Comparison of ENCODE assay signal across 16 cellular contexts in genomic region chr14:74585406-74586335, GRCh38. TPM values are rescaled to one million over a fixed set of nuclear protein-coding genes. Genes with fewer than 3 reads are reported as not detected.
A peak's percentile ranks its signal among the peaks of the same experiment; 100 is the strongest.
DNase-seq lines count a peak whose midpoint lies in the region; ATAC-seq and TF ChIP-seq lines count a peak whose summit lies in the region.
"Had no signal": no experiment of that assay in that cellular context is flagged by ENCODE, and none has a peak within 500 bp of the region (broad histone marks: within the 10 kb centered on the region; RNA-seq: fewer than 3 reads in every experiment).

No MANE protein-coding gene starts in this region.

- peaks cover 6% of the 10 kb centered on the region for H3K27me3 Mint-ChIP-seq in neural progenitor cell (ENCODE audit: insufficient read depth, low read depth)

- no peaks in the 10 kb centered on the region for H3F3A ChIP-seq in neural progenitor cell (ENCODE audit: low read depth)

- TF ChIP-seq CTCF in IMR-90 (conservative IDR thresholded peaks at IDR 0.05; ENCODE audit: low read depth, low read length) (no peak), mammary epithelial cell (conservative IDR thresholded peaks at IDR 0.05 in 1 of 2, IDR thresholded peaks at IDR 0.05 in 1 of 2; ENCODE audit: extremely low read depth in 1 of 2, insufficient read depth in 1 of 2, low read depth in 1 of 2, low read length in 2 of 2) (no peak), vagina (IDR thresholded peaks at IDR 0.05) (no peak), neural progenitor cell (IDR thresholded peaks at IDR 0.05) (no peak)

- H3K4me3 Mint-ChIP-seq in neural progenitor cell = no peak overlapping the region

- H3K4me3 ChIP-seq in IMR-90 (ENCODE audit: insufficient read depth, low read depth, low read length) (no peak overlapping the region), mammary epithelial cell (replicated peaks in 1 of 3; ENCODE audit: insufficient read depth in 1 of 3, low read depth in 2 of 3, low read length in 3 of 3) (no peak overlapping the region), neuronal stem cell (ENCODE audit: low read length in 2 of 2) (no peak overlapping the region), vagina (no peak overlapping the region), neural progenitor cell (no peak overlapping the region)
- H3K4me3 ChIP-seq: BLaER1 had no signal

- no peak overlapping the region for H3K9ac ChIP-seq in IMR-90 (ENCODE audit: low read depth, low read length)
- no peak overlapping the region for H3K9ac ChIP-seq in mammary epithelial cell (ENCODE audit: insufficient read depth, low read length)
- no peak overlapping the region for H3K9ac ChIP-seq in neuronal stem cell (ENCODE audit: low read depth, low read length, poor library complexity)
- H3K9ac ChIP-seq in neural progenitor cell = no peak overlapping the region
- H3K9ac ChIP-seq: BLaER1, KMS-11 had no signal

- no peak overlapping the region for H3K56ac ChIP-seq in IMR-90 (ENCODE audit: extremely low read depth, insufficient read depth, low read length)

- no peak overlapping the region for H2BK5ac ChIP-seq in IMR-90 (ENCODE audit: low read depth, low read length, poor library complexity, severe bottlenecking)
- H2BK5ac ChIP-seq in neuronal stem cell (ENCODE audit: low read length) = peak overlapping the region; percentile 35

- no peaks in the 10 kb centered on the region for H3K9me3 Mint-ChIP-seq in neural progenitor cell

- no peaks in the 10 kb centered on the region for H3K9me3 ChIP-seq in IMR-90 (ENCODE audit: control insufficient read depth, insufficient read depth, low read length)
- no peaks in the 10 kb centered on the region for H3K9me3 ChIP-seq in mammary epithelial cell (replicated peaks; ENCODE audit: insufficient read depth, low read length)
- H3K9me3 ChIP-seq in neuronal stem cell (replicated peaks in 1 of 2; ENCODE audit: control insufficient read depth in 2 of 2, insufficient read depth in 1 of 2, low read depth in 1 of 2, low read length in 2 of 2) = no peaks in the 10 kb centered on the region
- H3K9me3 ChIP-seq in vagina = no peaks in the 10 kb centered on the region
- no peaks in the 10 kb centered on the region for H3K9me3 ChIP-seq in neural progenitor cell (ENCODE audit: low read depth)
- H3K9me3 ChIP-seq: BLaER1 had no signal

- H4K5ac ChIP-seq in IMR-90 (ENCODE audit: low read depth, low read length) = no peak overlapping the region

- H3K14ac ChIP-seq in IMR-90 (replicated peaks; ENCODE audit: low read depth, low read length) = no peak overlapping the region
- no peak overlapping the region for H3K14ac ChIP-seq in neuronal stem cell (ENCODE audit: low read length)

- peak overlapping the region; percentile 28 for H2AK9ac ChIP-seq in IMR-90 (replicated peaks; ENCODE audit: low read depth, low read length, poor library complexity)

- 93% methylated on average over 13 of the region's 33 CpGs; no CpG with 5 or more reads in 1 of the 2 experiments for WGBS in IMR-90 (ENCODE audit: extremely low coverage in 2 of 2, insufficient read length in 1 of 2), 2 experiments
- WGBS in mammary epithelial cell (ENCODE audit: low coverage, missing lambda C conversion rate) = 89% methylated on average over 20 of the region's 33 CpGs
- WGBS in neuronal stem cell (ENCODE audit: extremely low coverage in 2 of 2, insufficient read length in 2 of 2, insufficient replicate concordance in 1 of 2), 2 donors = no CpG with 5 or more reads among the region's 33 CpGs

- H3K36me3 ChIP-seq in IMR-90 (ENCODE audit: control insufficient read depth, insufficient read depth, low read length) = no peaks in the 10 kb centered on the region
- H3K36me3 ChIP-seq in mammary epithelial cell (ENCODE audit: insufficient read depth, low read length) = peaks cover 3% of the 10 kb centered on the region
- no peaks in the 10 kb centered on the region for H3K36me3 ChIP-seq in neuronal stem cell (replicated peaks in 1 of 2; ENCODE audit: control insufficient read depth in 2 of 2, insufficient read depth in 2 of 2, low read length in 2 of 2)
- no peaks in the 10 kb centered on the region for H3K36me3 ChIP-seq in vagina
- no peaks in the 10 kb centered on the region for H3K36me3 ChIP-seq in neural progenitor cell
- H3K36me3 ChIP-seq: BLaER1 had no signal

- in situ Hi-C loops in IMR-90 (cut with MboI; ENCODE audit: low sequenced_read_pairs) (no loop called here), mammary epithelial cell (cut with MboI; ENCODE audit: low sequenced_read_pairs in 2 of 2) (no loop called here)

- TF ChIP-seq POLR2A in IMR-90 (IDR thresholded peaks at IDR 0.05; ENCODE audit: low read depth, low read length) (no peak), vagina (IDR thresholded peaks at IDR 0.05) (no peak)

- H3K4me2 ChIP-seq in IMR-90 (ENCODE audit: low read depth, low read length) (no peak overlapping the region), mammary epithelial cell (ENCODE audit: insufficient read depth, low read depth, low read length) (no peak overlapping the region), neuronal stem cell (ENCODE audit: insufficient read depth, low read length, poor library complexity, severe bottlenecking) (no peak overlapping the region), neural progenitor cell (no peak overlapping the region)
- H3K4me2 ChIP-seq: BLaER1, KMS-11 had no signal

- H3K18ac ChIP-seq in IMR-90 (ENCODE audit: low read depth, low read length) (no peak overlapping the region), neuronal stem cell (ENCODE audit: low read length) (peak overlapping the region; percentile 12)

- H3K79me1 ChIP-seq in IMR-90 (ENCODE audit: low read depth in 1 of 2, low read length in 2 of 2) = peaks cover 10 to 94% of the 10 kb centered on the region in 2 experiments
- no peaks in the 10 kb centered on the region for H3K79me1 ChIP-seq in neuronal stem cell (ENCODE audit: low read depth, low read length)

- H4K20me1 ChIP-seq in IMR-90 (ENCODE audit: insufficient read depth, low read length) = no peaks in the 10 kb centered on the region
- H4K20me1 ChIP-seq in mammary epithelial cell (ENCODE audit: insufficient read depth, low read length) = no peaks in the 10 kb centered on the region
- H4K20me1 ChIP-seq in neural progenitor cell (ENCODE audit: low read depth) = no peaks in the 10 kb centered on the region
- H4K20me1 ChIP-seq: BLaER1 had no signal

- H4K91ac ChIP-seq in IMR-90 (ENCODE audit: insufficient read depth, low read depth, low read length) (0 out of 2 replicates have a peak overlapping the region, but pooled peaks have one; percentile 21), neuronal stem cell (ENCODE audit: low read depth, low read length, poor library complexity) (no peak overlapping the region)

- no peaks in the 10 kb centered on the region for H3K36me3 Mint-ChIP-seq in neural progenitor cell

- H3K4me1 ChIP-seq in IMR-90 (ENCODE audit: control insufficient read depth, insufficient read depth, low read length) (peaks cover 26% of the 10 kb centered on the region), mammary epithelial cell (ENCODE audit: insufficient read depth, low read length) (peaks cover 57% of the 10 kb centered on the region), neuronal stem cell (ENCODE audit: control insufficient read depth in 2 of 2, insufficient read depth in 1 of 2, low read depth in 1 of 2, low read length in 2 of 2) (no peaks in the 10 kb centered on the region), vagina (peaks cover 50% of the 10 kb centered on the region), neural progenitor cell (no peaks in the 10 kb centered on the region)
- H3K4me1 ChIP-seq: BLaER1 had no signal

- H2AFZ ChIP-seq in IMR-90 (replicated peaks; ENCODE audit: low read length, poor library complexity) = no peak overlapping the region
- no peak overlapping the region for H2AFZ ChIP-seq in mammary epithelial cell (ENCODE audit: low read depth, low read length)
- H2AFZ ChIP-seq in neuronal stem cell (ENCODE audit: low read length) = no peak overlapping the region
- no peak overlapping the region for H2AFZ ChIP-seq in neural progenitor cell (replicated peaks)

- 0 out of 2 replicates have a peak overlapping the region, but pooled peaks have one; percentile 25 for H2BK20ac ChIP-seq in IMR-90 (ENCODE audit: low read depth, low read length)

- H3K9me1 ChIP-seq in IMR-90 (ENCODE audit: insufficient read depth, low read length) = peaks cover 48% of the 10 kb centered on the region

- intact Hi-C loops in IMR-90 (cut with micrococcal nuclease) = no loop called here
- intact Hi-C loops in mammary epithelial cell (cut with micrococcal nuclease) = no loop called here
- intact Hi-C loops in vagina (cut with DNase I) = no loop called here

- H3K79me2 ChIP-seq in mammary epithelial cell (ENCODE audit: insufficient read depth, low read length) (peaks cover 81% of the 10 kb centered on the region), neural progenitor cell (ENCODE audit: low read depth) (no peaks in the 10 kb centered on the region)

- no peak overlapping the region for H3K23ac ChIP-seq in IMR-90 (ENCODE audit: low read depth, low read length)
- no peak overlapping the region for H3K23ac ChIP-seq in neuronal stem cell (ENCODE audit: low read depth, low read length, poor library complexity)

- H3K4ac ChIP-seq in IMR-90 (ENCODE audit: low read depth, low read length) (peak overlapping the region; percentile 85), neuronal stem cell (ENCODE audit: low read length) (no peak overlapping the region)

- H3K27ac ChIP-seq in IMR-90 (ENCODE audit: insufficient read depth, low read length) (no peak overlapping the region), mammary epithelial cell (ENCODE audit: insufficient read depth, low read depth, low read length) (peak overlapping the region; percentile 31), neuronal stem cell (replicated peaks; ENCODE audit: low read length) (no peak overlapping the region), vagina (peak overlapping the region; percentile 47), neural progenitor cell (no peak overlapping the region)
- H3K27ac ChIP-seq: BLaER1, KMS-11 had no signal

- dilution Hi-C loops in IMR-90 (cut with HindIII; ENCODE audit: low sequenced_read_pairs, unreplicated experiment) = no loop called here
- dilution Hi-C loops in mammary epithelial cell (cut with HindIII; ENCODE audit: low sequenced_read_pairs) = no loop called here

- H2BK12ac ChIP-seq in neuronal stem cell (ENCODE audit: low read length) = no peak overlapping the region

- H4K8ac ChIP-seq in IMR-90 (ENCODE audit: low read depth in 2 of 2, low read length in 2 of 2) (peak overlapping the region in 1 of 2 experiments; percentile 15; a peak in 1 of 4 replicates), neuronal stem cell (ENCODE audit: low read depth, low read length) (no peak overlapping the region)

- H3K27ac Mint-ChIP-seq in neural progenitor cell = no peak overlapping the region

- H2BK120ac ChIP-seq in IMR-90 (ENCODE audit: low read depth, low read length) = no peak overlapping the region; the same call in 1 of the 2 replicates
- no peak overlapping the region for H2BK120ac ChIP-seq in neuronal stem cell (ENCODE audit: low read depth, low read length)

- H2AK5ac ChIP-seq in IMR-90 (ENCODE audit: low read depth, low read length) = 0 out of 2 replicates have a peak overlapping the region, but pooled peaks have one; percentile 21
- peak overlapping the region; percentile 40 for H2AK5ac ChIP-seq in neuronal stem cell (ENCODE audit: low read depth, low read length)

- H2BK15ac ChIP-seq in IMR-90 (ENCODE audit: low read depth, low read length) (0 out of 3 replicates have a peak overlapping the region, but pooled peaks have one; percentile 73), neuronal stem cell (ENCODE audit: low read length) (no peak overlapping the region)

- TF ChIP-seq RAD21 in IMR-90 (IDR thresholded peaks at IDR 0.05; ENCODE audit: low read length) = no peak

- H3K27me3 ChIP-seq in IMR-90 (ENCODE audit: control insufficient read depth, insufficient read depth, low read length) = no peaks in the 10 kb centered on the region
- no peaks in the 10 kb centered on the region for H3K27me3 ChIP-seq in mammary epithelial cell (ENCODE audit: insufficient read depth, low read length)
- H3K27me3 ChIP-seq in neuronal stem cell (ENCODE audit: control insufficient read depth in 3 of 3, insufficient read depth in 3 of 3, low read depth in 1 of 3, low read length in 3 of 3) = peaks cover 0 to 29% (median 0%) of the 10 kb centered on the region in 3 experiments
- no peaks in the 10 kb centered on the region for H3K27me3 ChIP-seq in vagina
- H3K27me3 ChIP-seq in neural progenitor cell = no peaks in the 10 kb centered on the region
- H3K27me3 ChIP-seq: BLaER1 had no signal

- POLR2A ChIA-PET in IMR-90 (lab: Charles Lee; ENCODE audit: unreplicated experiment) = no interaction called here

- CTCF ChIA-PET in IMR-90 (lab: Yijun Ruan, JAX) (interaction anchor here (0.5 kb wide), 1 partner anchor 202 kb away, joined by 5 read pairs; no protein-coding TSS in a partner anchor), mammary epithelial cell (lab: Charles Lee; ENCODE audit: low non-redundant PET) (no interaction called here)

- no peak for DNase-seq in IMR-90
- no peak for DNase-seq in mammary epithelial cell
- no peak for DNase-seq in neuronal stem cell (ENCODE audit: low spot score)
- DNase-seq in vagina (ENCODE audit: extremely low spot score in 2 of 2) = no peak
- no peak for DNase-seq in NCI-H2107 treated with DMSO at 0.1 percent for 48 hours (lab: John Stamatoyannopoulos, UW; ENCODE audit: unreplicated experiment)
- DNase-seq in neural progenitor cell (ENCODE audit: low spot score) = no peak
- DNase-seq in DMS 273 (lab: John Stamatoyannopoulos, UW; ENCODE audit: unreplicated experiment) = no peak
- DNase-seq: MM.1S, NCI-H1105 treated with DMSO at 0.1 percent for 48 hours, NCI-H187, NCI-H2171, NCI-H446 treated with DMSO at 0.1 percent for 48 hours, NCI-H748 treated with DMSO at 0.1 percent for 48 hours, Right ventricle myocardium superior had no signal

- BruUV-seq in IMR-90 (replicated peaks; lab: Mats Ljungman, UMichigan) (no TSS peak), mammary epithelial cell (replicated peaks; lab: Mats Ljungman, UMichigan) (no TSS peak)

- ATAC-seq in IMR-90 (ENCODE audit: low read depth) = no peak

- peaks cover 2% of the 10 kb centered on the region for H3K4me1 Mint-ChIP-seq in neural progenitor cell

RNA-seq across cellular contexts. Expression of gene LTBP2, which starts 26.4 kb away (rescaled TPM):
- 23.8 and 26.7 TPM in 2 replicates for total RNA-seq in IMR-90 (2012; rRNA removed)
- 79.3 and 81.8 TPM in 2 replicates for polyA plus RNA-seq in IMR-90 (2012; rRNA removed)
- 49.1 and 65.1 TPM in 2 replicates for polyA plus RNA-seq in IMR-90 (2012; cell fraction: cytosol; rRNA removed)
- 57.1 and 111 TPM in 2 replicates for polyA plus RNA-seq in IMR-90 (2012; cell fraction: nucleus; rRNA removed; ENCODE audit: low replicate concordance)
- total RNA-seq in mammary epithelial cell = 100 to 1,000 TPM; 104 to 322 TPM
- polyA plus RNA-seq in mammary epithelial cell = 56.3 TPM
- 131 TPM for polyA minus RNA-seq in mammary epithelial cell
- 1.4 TPM for polyA plus RNA-seq in neuronal stem cell (2013, experiment 1 of 2)
- polyA plus RNA-seq in neuronal stem cell (2013, experiment 2 of 2) = 1.3 TPM
- total RNA-seq in vagina = 52.5 TPM
- total RNA-seq in neural progenitor cell (ENCODE audit: low replicate concordance) = 0.43 and 0.84 TPM in 2 replicates

Comparison
In these comparisons a context has a peak if more than half of its experiments do, and no peak if none do; other contexts are left out.
1. H3K27ac ChIP-seq: peak in mammary epithelial cell (single experiment) and vagina (single experiment); none in IMR-90 (single experiment), neuronal stem cell (single experiment) and neural progenitor cell (single experiment).
2. RNA of gene LTBP2, which starts 26.4 kb away (total RNA-seq): 104 to 322 TPM in mammary epithelial cell, 52.5 TPM in vagina (single experiment) and 23.8 to 26.7 TPM in IMR-90; 0.43 to 0.84 TPM in neural progenitor cell; every median in the first group is over 10 times any median in the second.